26 cellular contexts compared by ENCODE assay signal in the genomic region with DNA sequence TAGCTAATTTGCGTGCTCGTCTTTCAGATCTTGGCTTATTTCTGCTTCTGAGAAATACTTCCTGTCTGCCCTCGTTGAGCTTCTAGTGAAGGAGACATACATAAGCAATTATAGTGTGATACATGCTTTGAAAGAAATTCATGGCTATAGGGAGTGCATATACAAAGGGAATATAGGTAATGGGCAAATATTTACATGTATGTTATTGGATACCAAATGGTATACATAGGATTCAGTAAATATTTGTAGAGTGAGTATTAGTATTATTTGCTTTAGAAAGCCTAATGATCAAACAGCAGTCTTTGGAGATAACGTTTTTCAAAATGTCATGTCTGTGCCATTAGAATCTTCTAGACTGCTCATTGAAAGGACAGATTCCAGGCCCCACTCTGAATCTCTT. TPM values are rescaled to one million over a fixed set of nuclear protein-coding genes. Genes with fewer than 3 reads are reported as not detected.
"Had no signal": no experiment of that assay in that cellular context is flagged by ENCODE, and none has a peak within 500 bp of the region (broad histone marks: within the 10 kb centered on the region; RNA-seq: fewer than 3 reads in every experiment).

No MANE protein-coding gene starts in this region.

- H3K9me3 Mint-ChIP-seq: naive thymus-derived CD8-positive, alpha-beta T cell; stimulated activated naive B cell treated with anti-CD40 and anti-IgM and Interleukin-4, amounts not matched to agents 10 μg/mL and 1 μg/mL and 100 μg/mL, for 72 hours had no signal

- DNase-seq: cortex of kidney; dorsolateral prefrontal cortex; effector memory CD4-positive, alpha-beta T cell; gastrocnemius medialis; heart right ventricle; islet precursor cell; mammary epithelial cell; mucosa of descending colon; naive thymus-derived CD8-positive, alpha-beta T cell; psoas muscle; retina; spleen; stimulated activated CD4-positive, alpha-beta T cell treated with anti-CD3 and anti-CD28 coated beads, Interleukin-15, amount 100 ng/mL, for 24 hours; stimulated activated CD4-positive, alpha-beta T cell treated with anti-CD3 and anti-CD28 coated beads, Interleukin-1b, Interleukin-23, amount 100 ng/mL, for 48 hours; stimulated activated CD4-positive, alpha-beta T cell treated with anti-CD3 and anti-CD28 coated beads, Interleukin-4, amount 100 ng/mL, for 24 hours; stimulated activated naive B cell treated with anti-CD40 and anti-IgM and Interleukin-4, amounts not matched to agents 10 μg/mL and 1 μg/mL and 100 μg/mL, for 72 hours; trophoblast cell had no signal

- H3K4me3 ChIP-seq: dorsolateral prefrontal cortex, gastrocnemius medialis, heart right ventricle, mucosa of descending colon, psoas muscle, spleen had no signal

- H3K27ac Mint-ChIP-seq: naive thymus-derived CD8-positive, alpha-beta T cell; stimulated activated naive B cell treated with anti-CD40 and anti-IgM and Interleukin-4, amounts not matched to agents 10 μg/mL and 1 μg/mL and 100 μg/mL, for 72 hours had no signal

- ATAC-seq: esophagus mucosa; gastrocnemius medialis; heart right ventricle; left lobe of liver; mucosa of descending colon; naive thymus-derived CD8-positive, alpha-beta T cell; psoas muscle; sciatic nerve; stimulated activated naive B cell treated with anti-CD40 and anti-IgM and Interleukin-4, amounts not matched to agents 10 μg/mL and 1 μg/mL and 100 μg/mL, for 72 hours had no signal

- H3K4me3 Mint-ChIP-seq: naive thymus-derived CD8-positive, alpha-beta T cell; stimulated activated naive B cell treated with anti-CD40 and anti-IgM and Interleukin-4, amounts not matched to agents 10 μg/mL and 1 μg/mL and 100 μg/mL, for 72 hours had no signal

- H3K27me3 Mint-ChIP-seq: naive thymus-derived CD8-positive, alpha-beta T cell; stimulated activated naive B cell treated with anti-CD40 and anti-IgM and Interleukin-4, amounts not matched to agents 10 μg/mL and 1 μg/mL and 100 μg/mL, for 72 hours had no signal

- H3K4me1 Mint-ChIP-seq: stimulated activated naive B cell treated with anti-CD40 and anti-IgM and Interleukin-4, amounts not matched to agents 10 μg/mL and 1 μg/mL and 100 μg/mL, for 72 hours had no signal

- H3K36me3 Mint-ChIP-seq: naive thymus-derived CD8-positive, alpha-beta T cell had no signal

RNA-seq across cellular contexts. Expression of a gene that starts 5.4 kb away (rescaled TPM):
- total RNA-seq: esophagus mucosa, fibroblast of lung, gastrocnemius medialis, heart right ventricle, left lobe of liver, lower leg skin, mammary epithelial cell, mesenteric fat pad, mucosa of descending colon, osteoblast, psoas muscle, sciatic nerve, skeletal muscle tissue, spleen, urinary bladder had no signal
